In the genomic region with DNA sequence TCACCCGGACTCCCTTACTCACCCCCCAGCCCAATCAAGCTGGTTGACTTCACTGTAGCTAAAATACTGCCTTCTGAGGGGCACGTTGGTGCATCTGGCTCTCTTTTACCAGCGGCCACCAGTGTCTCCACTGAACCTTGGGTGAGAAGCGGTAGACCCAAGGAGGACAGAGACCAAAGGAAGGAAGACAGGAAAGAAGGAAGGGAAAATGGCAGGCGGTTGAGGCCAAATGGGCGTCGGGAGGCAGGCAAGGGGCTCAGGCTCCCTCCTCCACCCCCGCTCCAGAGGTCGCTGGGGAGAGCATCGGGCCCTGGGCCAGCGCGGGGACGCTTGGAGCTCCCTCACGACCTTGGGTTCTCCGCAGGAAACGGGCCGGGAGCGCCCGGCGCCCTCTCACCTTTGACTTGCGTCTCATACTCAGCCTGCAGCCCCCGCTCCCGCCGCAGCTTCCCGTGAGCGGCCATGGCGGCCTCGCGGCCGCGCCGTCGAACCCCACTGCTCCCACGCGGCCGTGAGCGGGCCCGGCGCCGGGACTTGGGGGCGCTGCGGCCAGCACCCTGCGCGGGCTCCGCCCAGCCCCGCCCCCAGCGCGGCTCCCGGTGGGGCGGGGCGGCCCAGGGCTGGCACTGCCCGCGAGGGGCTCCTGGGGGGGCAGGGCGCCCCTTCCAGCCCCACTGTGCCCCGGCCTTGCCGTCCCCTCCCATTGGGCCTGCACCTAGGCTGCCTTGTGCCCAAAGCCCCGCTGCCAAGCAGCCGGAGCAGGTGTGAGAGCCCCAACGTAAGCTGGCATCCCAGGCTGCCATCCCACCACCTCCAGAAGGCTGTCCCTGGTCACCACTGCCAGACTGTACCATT, we compare ENCODE assay signal across 8 cellular contexts. TPM values are rescaled to one million over a fixed set of nuclear protein-coding genes. Genes with fewer than 3 reads are reported as not detected.
DNase-seq lines count a peak whose midpoint lies in the region; ATAC-seq, FAIRE-seq and TF ChIP-seq lines count a peak whose summit lies in the region.

A gene (minus strand): TSS at position 526 of the 855 bp plus-strand sequence. CDS start 62 bp downstream, at position 464.

- H3K27ac ChIP-seq in iPS-18a (ENCODE audit: low read length): no peak within 1 kb of the TSS

- peak within 1 kb of the TSS; percentile 93 for H3K27ac Mint-ChIP-seq in activated naive CD8-positive, alpha-beta T cell

- peak; percentile 73 for TF ChIP-seq POLR2A in GM12892 (IDR thresholded peaks at IDR 0.05; ENCODE audit: low read depth, low read length)

- H3K27me3 Mint-ChIP-seq in activated naive CD8-positive, alpha-beta T cell: no peaks in the 10 kb centered on the region

- H3K36me3 ChIP-seq in iPS-18a (ENCODE audit: control insufficient read depth, low read depth, low read length): no peaks in the 10 kb centered on the region

- FAIRE-seq in GM12892 (lab: Jason Lieb, UNC): peak; percentile 78

- DNase-seq in GM12892 (ENCODE audit: insufficient read length) (no peak), NCI-H774 (lab: John Stamatoyannopoulos, UW) (peak; percentile 32), NCI-H2081 treated with DMSO at 0.1 percent for 48 hours (lab: John Stamatoyannopoulos, UW) (no peak), NCI-H2171 (lab: John Stamatoyannopoulos, UW) (no peak)
- DNase-seq in stimulated activated CD4-positive, alpha-beta T cell treated with anti-CD3 and anti-CD28 coated beads, Interleukin-15, amount 100 ng/mL, for 24 hours: peak; percentile 68

- H3K4me3 ChIP-seq in iPS-18a (ENCODE audit: low read length): peak within 1 kb of the TSS; percentile 68

- peaks cover 24% of the 10 kb centered on the region for H3K4me1 Mint-ChIP-seq in activated naive CD8-positive, alpha-beta T cell (ENCODE audit: low read depth)

- no peaks in the 10 kb centered on the region for H3K9me3 ChIP-seq in iPS-18a (ENCODE audit: control insufficient read depth, low read depth, low read length)

- H3K27me3 ChIP-seq in iPS-18a (ENCODE audit: control insufficient read depth, insufficient read depth, low read length): no peaks in the 10 kb centered on the region

- H3K9me3 Mint-ChIP-seq in activated naive CD8-positive, alpha-beta T cell (ENCODE audit: low read depth): no peaks in the 10 kb centered on the region

- peaks cover 2% of the 10 kb centered on the region for H3K36me3 Mint-ChIP-seq in activated naive CD8-positive, alpha-beta T cell

- peak within 1 kb of the TSS; percentile 95 for H3K4me3 Mint-ChIP-seq in activated naive CD8-positive, alpha-beta T cell

- no peak for ATAC-seq in HG02588 (IDR thresholded peaks at IDR 0.05; ENCODE audit: unreplicated experiment)

- H3K9ac ChIP-seq in iPS-18a (ENCODE audit: low read length): peak within 1 kb of the TSS; percentile 83

- H3K4me1 ChIP-seq in iPS-18a (ENCODE audit: control insufficient read depth, low read depth, low read length): peaks cover 8% of the 10 kb centered on the region

RNA-seq across cellular contexts. Expression of the gene that starts here (rescaled TPM):
- polyA plus RNA-seq in GM12892 (2012; ENCODE audit: missing spikeins): 23.2 TPM

Comparison
In these comparisons a context has a peak if more than half of its experiments do, and no peak if none do; other contexts are left out.
1. DNase-seq: peak in NCI-H774 (single experiment) and stimulated activated CD4-positive, alpha-beta T cell treated with anti-CD3 and anti-CD28 coated beads, Interleukin-15, amount 100 ng/mL, for 24 hours (single experiment); none in GM12892 (single experiment), NCI-H2081 treated with DMSO at 0.1 percent for 48 hours (single experiment) and NCI-H2171 (single experiment).